ENCODE assay signal across 37 cellular contexts in genomic region chr10:30411263-30411662, GRCh38. TPM values are rescaled to one million over a fixed set of nuclear protein-coding genes. Genes with fewer than 3 reads are reported as not detected.
DNase-seq lines count a peak whose midpoint lies in the region; ATAC-seq, FAIRE-seq and TF ChIP-seq lines count a peak whose summit lies in the region.
"Had no signal": no experiment of that assay in that cellular context is flagged by ENCODE, and none has a peak within 500 bp of the region (broad histone marks: within the 10 kb centered on the region; RNA-seq: fewer than 3 reads in every experiment).

No MANE protein-coding gene starts in this region.

- H3K9ac ChIP-seq in GM12878 (ENCODE audit: control insufficient read depth, insufficient read depth, low read length), result no peak overlapping the region
- H3K9ac ChIP-seq: BLaER1; BLaER1 treated with 17β-estradiol and CSF1 and Interleukin-3, amounts not matched to agents 10 nM and 100 nM had no signal

- no peak for ATAC-seq in activated naive CD8-positive, alpha-beta T cell treated with anti-CD3 and anti-CD28 coated beads, Interleukin-2, amount 10 ng/mL, durations not matched to agents 7 days and 5 days (ENCODE audit: low read depth)
- ATAC-seq in activated naive CD8-positive, alpha-beta T cell treated with anti-CD3 and anti-CD28 coated beads, Interleukin-2, amount 50 U/mL, for 24 hours, result no peak
- peak in 1 of 2 donors; percentile 59 for ATAC-seq in natural killer cell treated with Interleukin-12 subunit alpha and Interleukin-12 subunit beta and Interleukin-15 and Interleukin-18, amount 100 ng/mL, for 72 hours
- ATAC-seq in natural killer cell, result no peak
- no peak for ATAC-seq in GM12878
- ATAC-seq: A549; CD8-positive, alpha-beta T cell had no signal

- H4K20me1 ChIP-seq in GM12878 (ENCODE audit: control insufficient read depth, insufficient read depth), result no peaks in the 10 kb centered on the region
- H4K20me1 ChIP-seq: BLaER1; BLaER1 treated with 17β-estradiol and CSF1 and Interleukin-3, amounts not matched to agents 10 nM and 100 nM had no signal

- no peak overlapping the region for H3K4me2 ChIP-seq in GM12878 (ENCODE audit: control insufficient read depth, insufficient read depth)
- H3K4me2 ChIP-seq: A549; BLaER1; BLaER1 treated with 17β-estradiol and CSF1 and Interleukin-3, amounts not matched to agents 10 nM and 100 nM had no signal

- H3K27me3 ChIP-seq in GM12878 (replicated peaks in 1 of 2; ENCODE audit: control insufficient read depth in 2 of 2, insufficient read depth in 2 of 2, low read length in 1 of 2) (no peaks in the 10 kb centered on the region), esophagus squamous epithelium (no peaks in the 10 kb centered on the region)
- H3K27me3 ChIP-seq: BE2C; BLaER1; BLaER1 treated with 17β-estradiol and CSF1 and Interleukin-3, amounts not matched to agents 10 nM and 100 nM had no signal

- TF ChIP-seq RAD21 in GM12878 (IDR thresholded peaks at IDR 0.05; ENCODE audit: insufficient read depth, low read depth, low read length), result no peak

- H3K27ac Mint-ChIP-seq in activated naive CD8-positive, alpha-beta T cell treated with anti-CD3 and anti-CD28 coated beads, Interleukin-2, amount 10 ng/mL, durations not matched to agents 7 days and 5 days, result peak overlapping the region; percentile 1
- no peak overlapping the region for H3K27ac Mint-ChIP-seq in activated naive CD8-positive, alpha-beta T cell treated with anti-CD3 and anti-CD28 coated beads, Interleukin-2, amount 50 U/mL, for 24 hours
- H3K27ac Mint-ChIP-seq in natural killer cell treated with Interleukin-12 subunit alpha and Interleukin-12 subunit beta and Interleukin-15 and Interleukin-18, amount 100 ng/mL, for 72 hours, result no peak overlapping the region
- no peak overlapping the region for H3K27ac Mint-ChIP-seq in natural killer cell
- H3K27ac Mint-ChIP-seq: B cell; CD4-positive, alpha-beta memory T cell; CD4-positive, alpha-beta T cell; CD4-positive, CD25-positive, alpha-beta regulatory T cell; CD8-positive, alpha-beta memory T cell; CD8-positive, alpha-beta T cell had no signal

- intact Hi-C loops in natural killer cell (cut with micrococcal nuclease) (no loop called here), GM12878 (cut with micrococcal nuclease; ENCODE audit: unreplicated experiment) (loop anchor here (5.0 kb wide), 2 partner anchors 36 to 181 kb away; no protein-coding TSS in a partner anchor), esophagus squamous epithelium (cut with DNase I) (loop anchor here (5.0 kb wide), 1 partner anchor 126 kb away; no protein-coding TSS in a partner anchor)

- H3K36me3 ChIP-seq in GM12878 (ENCODE audit: control insufficient read depth in 2 of 2, insufficient read depth in 2 of 2, low read length in 1 of 2), result no peaks in the 10 kb centered on the region
- H3K36me3 ChIP-seq in esophagus squamous epithelium, result no peaks in the 10 kb centered on the region
- H3K36me3 ChIP-seq: BE2C; BLaER1; BLaER1 treated with 17β-estradiol and CSF1 and Interleukin-3, amounts not matched to agents 10 nM and 100 nM had no signal

- CTCF ChIA-PET in GM12878 (lab: Yijun Ruan, JAX), result interaction anchor here (0.7 to 13.8 kb wide), 12 partner anchors 10 to 183 kb away, joined by 3 to 217 read pairs (median 6); no protein-coding TSS in a partner anchor

- no peak for TF ChIP-seq EP300 in GM12878 (IDR thresholded peaks at IDR 0.05; ENCODE audit: borderline replicate concordance in 1 of 2, control insufficient read depth in 1 of 2, low read depth in 2 of 2, low read length in 2 of 2)

- no peak overlapping the region for H2AFZ ChIP-seq in GM12878 (ENCODE audit: control insufficient read depth, low read depth, low read length)

- TF ChIP-seq CTCF in natural killer cell (IDR thresholded peaks at IDR 0.05) (no peak), GM12878 (IDR thresholded peaks at IDR 0.05 in 2 of 3, conservative IDR thresholded peaks at IDR 0.05 in 1 of 3; ENCODE audit: control insufficient read depth in 2 of 3, extremely low read depth in 1 of 3, insufficient read depth in 1 of 3, low read depth in 3 of 3, low read length in 3 of 3) (no peak), esophagus squamous epithelium (IDR thresholded peaks at IDR 0.05) (no peak)

- H3K4me3 ChIP-seq in GM12878, result no peak overlapping the region
- H3K4me3 ChIP-seq in esophagus squamous epithelium, result no peak overlapping the region
- H3K4me3 ChIP-seq: A549; BLaER1; BLaER1 treated with 17β-estradiol and CSF1 and Interleukin-3, amounts not matched to agents 10 nM and 100 nM had no signal

- no peaks in the 10 kb centered on the region for H3K9me3 Mint-ChIP-seq in activated naive CD8-positive, alpha-beta T cell treated with anti-CD3 and anti-CD28 coated beads, Interleukin-2, amount 10 ng/mL, durations not matched to agents 7 days and 5 days
- H3K9me3 Mint-ChIP-seq in activated naive CD8-positive, alpha-beta T cell treated with anti-CD3 and anti-CD28 coated beads, Interleukin-2, amount 50 U/mL, for 24 hours, result no peaks in the 10 kb centered on the region
- no peaks in the 10 kb centered on the region for H3K9me3 Mint-ChIP-seq in natural killer cell treated with Interleukin-12 subunit alpha and Interleukin-12 subunit beta and Interleukin-15 and Interleukin-18, amount 100 ng/mL, for 72 hours
- no peaks in the 10 kb centered on the region for H3K9me3 Mint-ChIP-seq in natural killer cell
- H3K9me3 Mint-ChIP-seq: CD14-positive monocyte; CD4-positive, alpha-beta memory T cell; CD4-positive, alpha-beta T cell; CD4-positive, CD25-positive, alpha-beta regulatory T cell; CD8-positive, alpha-beta memory T cell; CD8-positive, alpha-beta T cell had no signal

- SMC1A ChIA-PET in GM12878 (lab: Charles Lee; ENCODE audit: uncharacterized antibody, unreplicated experiment), result interaction anchor here (0.8 to 14.7 kb wide), 12 partner anchors 17 to 179 kb away, joined by 3 to 236 read pairs (median 3); no protein-coding TSS in a partner anchor

- no peaks in the 10 kb centered on the region for H3K36me3 Mint-ChIP-seq in activated naive CD8-positive, alpha-beta T cell treated with anti-CD3 and anti-CD28 coated beads, Interleukin-2, amount 10 ng/mL, durations not matched to agents 7 days and 5 days
- H3K36me3 Mint-ChIP-seq in activated naive CD8-positive, alpha-beta T cell treated with anti-CD3 and anti-CD28 coated beads, Interleukin-2, amount 50 U/mL, for 24 hours (ENCODE audit: low read depth), result no peaks in the 10 kb centered on the region
- H3K36me3 Mint-ChIP-seq in natural killer cell treated with Interleukin-12 subunit alpha and Interleukin-12 subunit beta and Interleukin-15 and Interleukin-18, amount 100 ng/mL, for 72 hours, result no peaks in the 10 kb centered on the region
- no peaks in the 10 kb centered on the region for H3K36me3 Mint-ChIP-seq in natural killer cell
- H3K36me3 Mint-ChIP-seq: CD14-positive monocyte; CD4-positive, alpha-beta memory T cell; CD4-positive, CD25-positive, alpha-beta regulatory T cell; CD8-positive, alpha-beta memory T cell; CD8-positive, alpha-beta T cell had no signal

- in situ Hi-C loops in GM12878 (cut with MboI), result no loop called here

- 0 out of 2 replicates have a peak, but pooled peaks cover 2% of the 10 kb centered on the region for H3K79me2 ChIP-seq in GM12878 (ENCODE audit: control insufficient read depth, insufficient read depth, low read length)

- WGBS in GM12878 (ENCODE audit: insufficient coverage, insufficient replicate concordance, low lambda C conversion rate, missing lambda C conversion rate), result 100% methylated on average over 1 of the region's 1 CpG
- 90 to 100% methylated on average over 1 of the region's 1 CpG for WGBS in esophagus squamous epithelium, 2 donors

- peaks cover 16% of the 10 kb centered on the region for H3K4me1 Mint-ChIP-seq in activated naive CD8-positive, alpha-beta T cell treated with anti-CD3 and anti-CD28 coated beads, Interleukin-2, amount 10 ng/mL, durations not matched to agents 7 days and 5 days
- peaks cover 9% of the 10 kb centered on the region for H3K4me1 Mint-ChIP-seq in activated naive CD8-positive, alpha-beta T cell treated with anti-CD3 and anti-CD28 coated beads, Interleukin-2, amount 50 U/mL, for 24 hours
- H3K4me1 Mint-ChIP-seq in natural killer cell treated with Interleukin-12 subunit alpha and Interleukin-12 subunit beta and Interleukin-15 and Interleukin-18, amount 100 ng/mL, for 72 hours (ENCODE audit: low read depth in 2 of 2), result peaks cover 7 to 12% of the 10 kb centered on the region in 2 donors
- peaks cover 0 to 4% of the 10 kb centered on the region in 2 donors for H3K4me1 Mint-ChIP-seq in natural killer cell

- POLR2A ChIA-PET in activated naive CD8-positive, alpha-beta T cell treated with anti-CD3 and anti-CD28 coated beads, Interleukin-2, amount 10 ng/mL, durations not matched to agents 7 days and 5 days (lab: Charles Lee), result interaction anchor here (1.2 kb wide), 1 partner anchor 24 kb away, joined by 3 read pairs; no protein-coding TSS in a partner anchor
- POLR2A ChIA-PET in GM12878 (lab: Charles Lee), result interaction anchor here (0.7 to 1.7 kb wide), 2 partner anchors 17 to 27 kb away, joined by 4 to 5 read pairs; no protein-coding TSS in a partner anchor

- no peak for TF ChIP-seq POLR2A in GM12878 (IDR thresholded peaks at IDR 0.05; ENCODE audit: low read depth, low read length)
- TF ChIP-seq POLR2A in esophagus squamous epithelium (IDR thresholded peaks at IDR 0.05), result no peak

- peaks cover 4% of the 10 kb centered on the region for H3K27me3 Mint-ChIP-seq in activated naive CD8-positive, alpha-beta T cell treated with anti-CD3 and anti-CD28 coated beads, Interleukin-2, amount 10 ng/mL, durations not matched to agents 7 days and 5 days
- peaks cover 4% of the 10 kb centered on the region for H3K27me3 Mint-ChIP-seq in activated naive CD8-positive, alpha-beta T cell treated with anti-CD3 and anti-CD28 coated beads, Interleukin-2, amount 50 U/mL, for 24 hours
- no peaks in the 10 kb centered on the region for H3K27me3 Mint-ChIP-seq in natural killer cell treated with Interleukin-12 subunit alpha and Interleukin-12 subunit beta and Interleukin-15 and Interleukin-18, amount 100 ng/mL, for 72 hours
- no peaks in the 10 kb centered on the region for H3K27me3 Mint-ChIP-seq in natural killer cell (ENCODE audit: low read depth in 2 of 2)
- H3K27me3 Mint-ChIP-seq: B cell; CD4-positive, alpha-beta T cell; CD8-positive, alpha-beta memory T cell had no signal

- no peak overlapping the region for H3K4me3 Mint-ChIP-seq in activated naive CD8-positive, alpha-beta T cell treated with anti-CD3 and anti-CD28 coated beads, Interleukin-2, amount 10 ng/mL, durations not matched to agents 7 days and 5 days
- no peak overlapping the region for H3K4me3 Mint-ChIP-seq in activated naive CD8-positive, alpha-beta T cell treated with anti-CD3 and anti-CD28 coated beads, Interleukin-2, amount 50 U/mL, for 24 hours
- H3K4me3 Mint-ChIP-seq in natural killer cell treated with Interleukin-12 subunit alpha and Interleukin-12 subunit beta and Interleukin-15 and Interleukin-18, amount 100 ng/mL, for 72 hours, result peak overlapping the region; percentile 30
- no peak overlapping the region for H3K4me3 Mint-ChIP-seq in natural killer cell
- H3K4me3 Mint-ChIP-seq: B cell; CD14-positive monocyte; CD4-positive, alpha-beta memory T cell; CD4-positive, alpha-beta T cell; CD4-positive, CD25-positive, alpha-beta regulatory T cell; CD8-positive, alpha-beta memory T cell; CD8-positive, alpha-beta T cell had no signal

- no TSS peak for BruUV-seq in GM12878 (replicated peaks; lab: Mats Ljungman, UMichigan)

- RAD21 ChIA-PET in GM12878 (lab: Charles Lee; ENCODE audit: unreplicated experiment), result interaction anchor here (1.0 to 14.3 kb wide), 6 partner anchors 21 to 180 kb away, joined by 3 to 255 read pairs (median 6); partner anchors contain the start of gene MAP3K8

- H3K9me3 ChIP-seq in GM12878 (replicated peaks; ENCODE audit: control insufficient read depth, insufficient read depth, low read length) (no peaks in the 10 kb centered on the region; the same call in 2 of the 3 replicates), esophagus squamous epithelium (no peaks in the 10 kb centered on the region)
- H3K9me3 ChIP-seq: A549; BE2C; BLaER1; BLaER1 treated with 17β-estradiol and CSF1 and Interleukin-3, amounts not matched to agents 10 nM and 100 nM; Caco-2 had no signal

- H3K27ac ChIP-seq in GM12878 (ENCODE audit: control insufficient read depth, insufficient read depth) (no peak overlapping the region), esophagus squamous epithelium (no peak overlapping the region)
- H3K27ac ChIP-seq: 22Rv1; A549; BLaER1; BLaER1 treated with 17β-estradiol and CSF1 and Interleukin-3, amounts not matched to agents 10 nM and 100 nM; C4-2B had no signal

- H3K4me1 ChIP-seq in GM12878 (ENCODE audit: control insufficient read depth, insufficient read depth, low read length), result peaks cover 16% of the 10 kb centered on the region
- H3K4me1 ChIP-seq in esophagus squamous epithelium, result no peaks in the 10 kb centered on the region
- H3K4me1 ChIP-seq: BE2C, Caco-2 had no signal

- no peak for DNase-seq in activated naive CD8-positive, alpha-beta T cell treated with anti-CD3 and anti-CD28 coated beads, Interleukin-2, amount 10 ng/mL, durations not matched to agents 7 days and 5 days
- DNase-seq in activated naive CD8-positive, alpha-beta T cell treated with anti-CD3 and anti-CD28 coated beads, Interleukin-2, amount 50 U/mL, for 24 hours, result no peak
- DNase-seq in natural killer cell treated with Interleukin-12 subunit alpha and Interleukin-12 subunit beta and Interleukin-15 and Interleukin-18, amount 100 ng/mL, for 72 hours (ENCODE audit: low spot score), result no peak
- no peak for DNase-seq in natural killer cell
- no peak for DNase-seq in GM19239 (ENCODE audit: insufficient read length, low spot score)
- no peak for DNase-seq in GM12878 (ENCODE audit: low read depth, low spot score)
- no peak for DNase-seq in esophagus squamous epithelium (lab: John Stamatoyannopoulos, UW)
- DNase-seq in NCI-H226, result no peak
- DNase-seq: 8988T; ACHN; AML-193; BE2C; C1 segment of cervical spinal cord; Caco-2; Calu3; CD4-positive, alpha-beta memory T cell; CD4-positive, alpha-beta T cell; CD4-positive, CD25-positive, alpha-beta regulatory T cell; CD8-positive, alpha-beta memory T cell; CD8-positive, alpha-beta T cell; COR-L47; DMS 273 treated with DMSO at 0.1 percent for 48 hours; DMS153; DMS53; DMS79; DMS79 treated with DMSO at 0.1 percent for 48 hours; DND-41; EL had no signal

- FAIRE-seq in GM19239 (lab: Jason Lieb, UNC) (peak; percentile 28), GM12878 (lab: Jason Lieb, UNC) (no peak)
- FAIRE-seq: A204.1, A549, D721Med had no signal

RNA-seq across cellular contexts. Expression of gene MAP3K8, which starts 22.7 kb away (rescaled TPM):
- 10 to 100 TPM; 27.7 to 28.3 TPM for total RNA-seq in activated naive CD8-positive, alpha-beta T cell treated with anti-CD3 and anti-CD28 coated beads, Interleukin-2, amount 10 ng/mL, durations not matched to agents 7 days and 5 days
- 100 to 1,000 TPM; 239 to 355 TPM for total RNA-seq in natural killer cell treated with Interleukin-12 subunit alpha and Interleukin-12 subunit beta and Interleukin-15 and Interleukin-18, amount 100 ng/mL, for 72 hours
- total RNA-seq in natural killer cell (100 to 1,000 TPM; 200 to 244 (median 236) TPM), GM12878 (2014; rRNA removed) (25.5 and 32.9 TPM in 2 replicates), GM12878 (2014; rRNA removed; fragmentation: Illumina TruSeq; extraction: Trizol) (30.2 and 31.5 TPM in 2 replicates), GM12878 (2021) (41.3 and 41.7 TPM in 2 replicates), esophagus squamous epithelium (10 to 100 TPM in 3 of 4 donors, 1 to 10 TPM in 1; 9.4 to 20.6 (median 17.9) TPM)
- total RNA-seq in GM12878 (2013; cell fraction: nucleolus; rRNA removed), result 126 and 129 TPM in 2 replicates
- 45.4 TPM for polyA plus RNA-seq in GM12878 (2011; ENCODE audit: low read depth)
- polyA plus RNA-seq in GM12878 (2011; rRNA removed) (115 and 146 TPM in 2 replicates), GM12878 (2014; fragmentation: Illumina TruSeq; extraction: Trizol) (39.1 and 43.6 TPM in 2 replicates), GM12878 (2014; fragmentation: Nextera tagmentation; extraction: Ambion mirVana) (10 to 100 TPM; 45.5 to 47.9 TPM), GM12878 (2014; rRNA removed) (33.6 and 38.5 TPM in 2 replicates), GM12878 (2016; fragmentation: Nextera tagmentation; extraction: Ambion mirVana) (10 to 100 TPM; 36.2 to 45.6 TPM)
- 41.1 and 48.5 TPM in 2 replicates for polyA plus RNA-seq in GM12878 (2011; cell fraction: cytosol; rRNA removed)
- 65.2 and 95.6 TPM in 2 replicates for polyA plus RNA-seq in GM12878 (2011; cell fraction: nucleus; rRNA removed)
- polyA plus RNA-seq in GM12878 (2012), result 53.5 and 61.5 TPM in 2 replicates
- polyA minus RNA-seq in GM12878 (2011; rRNA and poly(A)+ RNA removed), result 64.8 and 78.0 TPM in 2 replicates
- polyA minus RNA-seq in GM12878 (2011; cell fraction: cytosol; rRNA and poly(A)+ RNA removed), result 19.9 and 20.1 TPM in 2 replicates
- 41.0 and 41.7 TPM in 2 replicates for polyA minus RNA-seq in GM12878 (2011; cell fraction: nucleus; rRNA and poly(A)+ RNA removed)
